Comparison of ENCODE assay signal across 8 cellular contexts in the genomic region with DNA sequence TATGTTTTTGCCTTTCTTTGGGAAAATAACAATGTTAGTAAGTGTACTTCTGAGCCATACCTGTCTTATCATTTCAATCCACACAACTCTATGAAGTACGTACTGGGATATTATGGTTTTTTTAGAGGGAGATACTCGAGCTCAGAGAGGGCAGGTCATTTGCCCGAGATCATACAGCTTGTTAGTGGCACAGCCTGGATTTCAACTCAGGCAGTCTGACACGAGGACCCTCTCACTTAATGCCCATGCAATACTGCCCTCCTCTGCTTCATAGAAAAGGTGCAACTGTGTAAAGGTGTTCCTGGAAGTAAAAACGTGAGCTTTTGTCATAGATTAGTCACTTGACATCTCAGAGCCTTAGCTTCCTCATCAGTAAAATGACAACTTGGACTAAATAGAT.
DNase-seq lines count a peak whose midpoint lies in the region; ATAC-seq and TF ChIP-seq lines count a peak whose summit lies in the region.

No MANE protein-coding gene starts in this region.

- no peak overlapping the region for H3K27ac ChIP-seq in KMS-11

- ATAC-seq in GM21717 (IDR thresholded peaks at IDR 0.05; ENCODE audit: unreplicated experiment) (peak; percentile 42), SK-N-SH treated with all-trans-retinoic acid at 6 μM for 48 hours (peak; percentile 53)

- no peaks in the 10 kb centered on the region for H3K27me3 ChIP-seq in KMS-11 (ENCODE audit: insufficient read depth, low read depth)

- peaks cover 10% of the 10 kb centered on the region for H3K4me1 ChIP-seq in KMS-11 (ENCODE audit: low read depth, poor library complexity, severe bottlenecking)

- H3K4me3 ChIP-seq in KMS-11 (IDR thresholded peaks at IDR 0.05; ENCODE audit: insufficient read depth, low read depth, low read length): no peak overlapping the region

- no peak overlapping the region for H3K4me2 ChIP-seq in KMS-11

- no peaks in the 10 kb centered on the region for H3K36me3 ChIP-seq in KMS-11 (ENCODE audit: insufficient read depth)

- no peaks in the 10 kb centered on the region for H3K79me2 ChIP-seq in KMS-11 (ENCODE audit: insufficient read depth, low read depth)

- no peak overlapping the region for H3K9ac ChIP-seq in KMS-11

- TF ChIP-seq CTCF in KMS-11 (conservative IDR thresholded peaks at IDR 0.05; ENCODE audit: low read depth, low read length): peak; percentile 28; the same call in 1 of the 2 replicates

- no peaks in the 10 kb centered on the region for H4K20me1 ChIP-seq in KMS-11 (ENCODE audit: insufficient read depth)

- no peak overlapping the region for H2AFZ ChIP-seq in KMS-11 (ENCODE audit: low read depth)

- DNase-seq in NCI-H2107 treated with DMSO at 0.1 percent for 48 hours (lab: John Stamatoyannopoulos, UW; ENCODE audit: unreplicated experiment) (peak; percentile 78), NCI-H2107 (lab: John Stamatoyannopoulos, UW) (no peak), iPS-NIHi7 (ENCODE audit: extremely low spot score) (peak; percentile 43), SKM-1 treated with dmso at 0.1 percent for 144 hours (lab: John Stamatoyannopoulos, UW; ENCODE audit: unreplicated experiment) (no peak), NCI-H226 (no peak)

TF ChIP-seq in SK-N-SH treated with all-trans-retinoic acid at 6 μM for 48 hours, 23 proteins besides CTCF, POLR2A, EP300 and RAD21:
- TF ChIP-seq TSHZ2 (CRISPR knock-in tag; IDR thresholded peaks at IDR 0.05): no peak
- TF ChIP-seq, protein P1, sequence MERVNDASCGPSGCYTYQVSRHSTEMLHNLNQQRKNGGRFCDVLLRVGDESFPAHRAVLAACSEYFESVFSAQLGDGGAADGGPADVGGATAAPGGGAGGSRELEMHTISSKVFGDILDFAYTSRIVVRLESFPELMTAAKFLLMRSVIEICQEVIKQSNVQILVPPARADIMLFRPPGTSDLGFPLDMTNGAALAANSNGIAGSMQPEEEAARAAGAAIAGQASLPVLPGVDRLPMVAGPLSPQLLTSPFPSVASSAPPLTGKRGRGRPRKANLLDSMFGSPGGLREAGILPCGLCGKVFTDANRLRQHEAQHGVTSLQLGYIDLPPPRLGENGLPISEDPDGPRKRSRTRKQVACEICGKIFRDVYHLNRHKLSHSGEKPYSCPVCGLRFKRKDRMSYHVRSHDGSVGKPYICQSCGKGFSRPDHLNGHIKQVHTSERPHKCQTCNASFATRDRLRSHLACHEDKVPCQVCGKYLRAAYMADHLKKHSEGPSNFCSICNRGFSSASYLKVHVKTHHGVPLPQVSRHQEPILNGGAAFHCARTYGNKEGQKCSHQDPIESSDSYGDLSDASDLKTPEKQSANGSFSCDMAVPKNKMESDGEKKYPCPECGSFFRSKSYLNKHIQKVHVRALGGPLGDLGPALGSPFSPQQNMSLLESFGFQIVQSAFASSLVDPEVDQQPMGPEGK (CRISPR knock-in tag; IDR thresholded peaks at IDR 0.05; ENCODE audit: borderline replicate concordance): no peak
- no peak for TF ChIP-seq ZFP30 (CRISPR knock-in tag; IDR thresholded peaks at IDR 0.05)
- TF ChIP-seq TOX (CRISPR knock-in tag; IDR thresholded peaks at IDR 0.05; ENCODE audit: borderline replicate concordance): no peak
- TF ChIP-seq ISL1 (CRISPR knock-in tag; IDR thresholded peaks at IDR 0.05): no peak
- no peak for TF ChIP-seq SNAI2 (CRISPR knock-in tag; IDR thresholded peaks at IDR 0.05)
- no peak for TF ChIP-seq OSR1 (CRISPR knock-in tag; IDR thresholded peaks at IDR 0.05)
- TF ChIP-seq POU6F1 (CRISPR knock-in tag; IDR thresholded peaks at IDR 0.05; ENCODE audit: borderline replicate concordance, low read depth): no peak
- no peak for TF ChIP-seq ZC3H10 (CRISPR knock-in tag; IDR thresholded peaks at IDR 0.05)
- TF ChIP-seq RARB (CRISPR knock-in tag; IDR thresholded peaks at IDR 0.05): no peak
- no peak for TF ChIP-seq ESRRG (CRISPR knock-in tag; IDR thresholded peaks at IDR 0.05)
- TF ChIP-seq ARNTL (CRISPR knock-in tag; IDR thresholded peaks at IDR 0.05; ENCODE audit: borderline replicate concordance, low read depth): no peak
- no peak for TF ChIP-seq BACH2 (CRISPR knock-in tag; IDR thresholded peaks at IDR 0.05; ENCODE audit: borderline replicate concordance)
- no peak for TF ChIP-seq GLIS3 (CRISPR knock-in tag; IDR thresholded peaks at IDR 0.05)

Comparison
In these comparisons a context has a peak if more than half of its experiments do, and no peak if none do; other contexts are left out.
1. DNase-seq: peak in NCI-H2107 treated with DMSO at 0.1 percent for 48 hours (single experiment) and iPS-NIHi7 (single experiment); none in NCI-H2107 (single experiment), SKM-1 treated with dmso at 0.1 percent for 144 hours (single experiment) and NCI-H226 (single experiment).